21 cellular contexts compared by ENCODE assay signal in the genomic region with DNA sequence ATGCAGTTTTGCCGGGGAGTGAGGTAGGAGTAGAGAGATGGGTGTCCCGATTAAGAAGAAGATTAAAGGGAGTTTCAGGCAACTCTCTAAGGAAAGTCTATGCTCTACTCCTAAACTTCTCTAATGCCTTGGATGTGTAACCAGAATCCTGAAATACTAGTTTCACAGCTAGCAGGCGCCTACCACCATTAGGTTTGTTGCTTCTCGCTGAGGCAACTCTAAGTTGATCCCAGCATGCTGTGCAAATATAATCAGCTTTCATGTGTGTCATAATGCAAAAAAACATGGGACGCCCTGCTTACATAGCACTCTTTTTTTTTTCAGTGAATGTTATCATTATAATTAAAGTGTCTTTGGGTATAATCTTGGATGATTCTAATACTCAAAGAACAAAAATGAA. TPM values are rescaled to one million over a fixed set of nuclear protein-coding genes. Genes with fewer than 3 reads are reported as not detected.
DNase-seq lines count a peak whose midpoint lies in the region; ATAC-seq, FAIRE-seq and TF ChIP-seq lines count a peak whose summit lies in the region.
"Had no signal": no experiment of that assay in that cellular context is flagged by ENCODE, and none has a peak within 500 bp of the region (broad histone marks: within the 10 kb centered on the region; RNA-seq: fewer than 3 reads in every experiment).

No MANE protein-coding gene starts in this region.

- no peak overlapping the region for H3K4me3 Mint-ChIP-seq in activated CD4-positive, alpha-beta T cell treated with anti-CD3 and anti-CD28 coated beads, Interleukin-2, amount 10 ng/mL, durations not matched to agents 24 days and 14 days
- no peak overlapping the region for H3K4me3 Mint-ChIP-seq in activated T-helper 1 cell treated with anti-CD3 and anti-CD28 coated beads, Interleukin-12 subunit alpha, Interleukin-12 subunit beta, Interleukin-2, Interleukin-4 antibody, amounts not matched to agents 30 ng/mL and 10 ng/mL and 1 ng/mL, durations not matched to agents 14 hours and 24 hours and 36 hours
- H3K4me3 Mint-ChIP-seq: CD14-positive monocyte had no signal

- no peaks in the 10 kb centered on the region for H3K27me3 Mint-ChIP-seq in activated CD4-positive, alpha-beta T cell treated with anti-CD3 and anti-CD28 coated beads, Interleukin-2, amount 10 ng/mL, durations not matched to agents 24 days and 14 days
- no peaks in the 10 kb centered on the region for H3K27me3 Mint-ChIP-seq in activated T-helper 1 cell treated with anti-CD3 and anti-CD28 coated beads, Interleukin-12 subunit alpha, Interleukin-12 subunit beta, Interleukin-2, Interleukin-4 antibody, amounts not matched to agents 30 ng/mL and 10 ng/mL and 1 ng/mL, durations not matched to agents 14 hours and 24 hours and 36 hours (ENCODE audit: insufficient read depth)

- H3K27me3 ChIP-seq in esophagus squamous epithelium, result no peaks in the 10 kb centered on the region
- H3K27me3 ChIP-seq in BE2C, result no peaks in the 10 kb centered on the region
- no peaks in the 10 kb centered on the region for H3K27me3 ChIP-seq in gastroesophageal sphincter

- peaks cover 3% of the 10 kb centered on the region for H3K9me3 Mint-ChIP-seq in activated CD4-positive, alpha-beta T cell treated with anti-CD3 and anti-CD28 coated beads, Interleukin-2, amount 10 ng/mL, durations not matched to agents 24 days and 14 days
- H3K9me3 Mint-ChIP-seq in activated T-helper 1 cell treated with anti-CD3 and anti-CD28 coated beads, Interleukin-12 subunit alpha, Interleukin-12 subunit beta, Interleukin-2, Interleukin-4 antibody, amounts not matched to agents 30 ng/mL and 10 ng/mL and 1 ng/mL, durations not matched to agents 14 hours and 24 hours and 36 hours, result peaks cover 1% of the 10 kb centered on the region
- H3K9me3 Mint-ChIP-seq: CD14-positive monocyte, HFFc6 had no signal

- no peak overlapping the region for H3K27ac Mint-ChIP-seq in activated CD4-positive, alpha-beta T cell treated with anti-CD3 and anti-CD28 coated beads, Interleukin-2, amount 10 ng/mL, durations not matched to agents 24 days and 14 days
- H3K27ac Mint-ChIP-seq in activated T-helper 1 cell treated with anti-CD3 and anti-CD28 coated beads, Interleukin-12 subunit alpha, Interleukin-12 subunit beta, Interleukin-2, Interleukin-4 antibody, amounts not matched to agents 30 ng/mL and 10 ng/mL and 1 ng/mL, durations not matched to agents 14 hours and 24 hours and 36 hours, result no peak overlapping the region
- H3K27ac Mint-ChIP-seq: CD14-positive monocyte had no signal

- peak; percentile 61 for FAIRE-seq in GM12891 (lab: Jason Lieb, UNC)
- FAIRE-seq: K562 had no signal

- H3K36me3 ChIP-seq in esophagus squamous epithelium, result no peaks in the 10 kb centered on the region
- no peaks in the 10 kb centered on the region for H3K36me3 ChIP-seq in BE2C
- H3K36me3 ChIP-seq in gastroesophageal sphincter, result no peaks in the 10 kb centered on the region

- TF ChIP-seq CTCF in esophagus squamous epithelium (IDR thresholded peaks at IDR 0.05), result no peak
- TF ChIP-seq CTCF in BE2C (IDR thresholded peaks at IDR 0.05; ENCODE audit: low read depth, low read length), result no peak
- TF ChIP-seq CTCF in gastroesophageal sphincter (IDR thresholded peaks at IDR 0.05), result no peak

- WGBS in esophagus squamous epithelium, 2 donors, result 50 to 69% methylated on average over 5 of the region's 5 CpGs
- WGBS in gastroesophageal sphincter (ENCODE audit: low coverage in 1 of 2), 2 donors, result 75 to 87% methylated on average over 3 to 5 of the region's 5 CpGs

- peaks cover 11% of the 10 kb centered on the region for H3K4me1 Mint-ChIP-seq in activated CD4-positive, alpha-beta T cell treated with anti-CD3 and anti-CD28 coated beads, Interleukin-2, amount 10 ng/mL, durations not matched to agents 24 days and 14 days
- H3K4me1 Mint-ChIP-seq in activated T-helper 1 cell treated with anti-CD3 and anti-CD28 coated beads, Interleukin-12 subunit alpha, Interleukin-12 subunit beta, Interleukin-2, Interleukin-4 antibody, amounts not matched to agents 30 ng/mL and 10 ng/mL and 1 ng/mL, durations not matched to agents 14 hours and 24 hours and 36 hours (ENCODE audit: low read depth), result peaks cover 3% of the 10 kb centered on the region
- H3K4me1 Mint-ChIP-seq: CD14-positive monocyte had no signal

- no peaks in the 10 kb centered on the region for H3K9me3 ChIP-seq in esophagus squamous epithelium
- no peaks in the 10 kb centered on the region for H3K9me3 ChIP-seq in BE2C
- no peaks in the 10 kb centered on the region for H3K9me3 ChIP-seq in gastroesophageal sphincter

- intact Hi-C loops in activated CD4-positive, alpha-beta T cell treated with anti-CD3 and anti-CD28 coated beads, Interleukin-2, amount 10 ng/mL, durations not matched to agents 24 days and 14 days (cut with micrococcal nuclease), result no loop called here
- intact Hi-C loops in esophagus squamous epithelium (cut with DNase I), result no loop called here
- intact Hi-C loops in activated T-helper 1 cell treated with anti-CD3 and anti-CD28 coated beads, Interleukin-12 subunit alpha, Interleukin-12 subunit beta, Interleukin-2, Interleukin-4 antibody, amounts not matched to agents 30 ng/mL and 10 ng/mL and 1 ng/mL, durations not matched to agents 14 hours and 24 hours and 36 hours (cut with micrococcal nuclease), result no loop called here

- peaks cover 1% of the 10 kb centered on the region for H3K36me3 Mint-ChIP-seq in activated CD4-positive, alpha-beta T cell treated with anti-CD3 and anti-CD28 coated beads, Interleukin-2, amount 10 ng/mL, durations not matched to agents 24 days and 14 days (ENCODE audit: low read depth)
- peaks cover 1% of the 10 kb centered on the region for H3K36me3 Mint-ChIP-seq in activated T-helper 1 cell treated with anti-CD3 and anti-CD28 coated beads, Interleukin-12 subunit alpha, Interleukin-12 subunit beta, Interleukin-2, Interleukin-4 antibody, amounts not matched to agents 30 ng/mL and 10 ng/mL and 1 ng/mL, durations not matched to agents 14 hours and 24 hours and 36 hours (ENCODE audit: low read depth)
- H3K36me3 Mint-ChIP-seq: CD14-positive monocyte had no signal

- no peak for ATAC-seq in gastroesophageal sphincter
- ATAC-seq: K562 had no signal

- H3K4me3 ChIP-seq in esophagus squamous epithelium, result no peak overlapping the region
- no peak overlapping the region for H3K4me3 ChIP-seq in skin epidermis
- no peak overlapping the region for H3K4me3 ChIP-seq in BE2C (ENCODE audit: low read depth, low read length)
- H3K4me3 ChIP-seq in gastroesophageal sphincter, result no peak overlapping the region
- H3K4me3 ChIP-seq: K562 had no signal

- DNase-seq in activated CD4-positive, alpha-beta T cell treated with anti-CD3 and anti-CD28 coated beads, Interleukin-2, amount 10 ng/mL, durations not matched to agents 24 days and 14 days, result peak; percentile 40
- DNase-seq in activated CD4-positive, alpha-beta T cell treated with anti-CD3 and anti-CD28 coated beads for 48 hours, result no peak
- no peak for DNase-seq in GM12891 (ENCODE audit: insufficient read length, low spot score)
- DNase-seq in esophagus squamous epithelium (lab: John Stamatoyannopoulos, UW), result no peak
- no peak for DNase-seq in BE2C
- no peak for DNase-seq in activated T-helper 1 cell treated with anti-CD3 and anti-CD28 coated beads, Interleukin-12 subunit alpha, Interleukin-12 subunit beta, Interleukin-2, Interleukin-4 antibody, amounts not matched to agents 30 ng/mL and 10 ng/mL and 1 ng/mL, durations not matched to agents 14 hours and 24 hours and 36 hours (ENCODE audit: low spot score)
- DNase-seq: Calu3, DMS79 treated with DMSO at 0.1 percent for 48 hours, GF-D8, GOT3, HFFc6, NCI-H1048, NCI-H146, NCI-H2081 treated with DMSO at 0.1 percent for 48 hours, NCI-H2227 treated with DMSO at 0.1 percent for 48 hours, NCI-H524 treated with DMSO at 0.1 percent for 48 hours had no signal

- TF ChIP-seq POLR2A in GM12891 (IDR thresholded peaks at IDR 0.05; ENCODE audit: low read depth, low read length) (no peak), esophagus squamous epithelium (IDR thresholded peaks at IDR 0.05) (no peak), gastroesophageal sphincter (IDR thresholded peaks at IDR 0.05) (no peak)

- TF ChIP-seq EP300 in gastroesophageal sphincter (IDR thresholded peaks at IDR 0.05), result no peak

- H3K27ac ChIP-seq in esophagus squamous epithelium, result peak overlapping the region in 3 of 4 donors; percentile 43 to 69 (median 58)
- peak overlapping the region in 13 of 21 experiments; percentile 3 to 68 (median 56) for H3K27ac ChIP-seq in skin epidermis
- H3K27ac ChIP-seq in gastroesophageal sphincter, result peak overlapping the region in 2 of 4 donors; percentile 32 to 52
- H3K27ac ChIP-seq: HL-60 had no signal

- H3K4me1 ChIP-seq in esophagus squamous epithelium, result peaks cover 0 to 32% (median 4%) of the 10 kb centered on the region in 3 donors
- H3K4me1 ChIP-seq in BE2C, result peaks cover 11% of the 10 kb centered on the region
- H3K4me1 ChIP-seq in gastroesophageal sphincter, result no peaks in the 10 kb centered on the region

TF ChIP-seq in GM12891, 5 proteins besides CTCF, POLR2A, EP300 and RAD21:
- TF ChIP-seq POLR2AphosphoS5 (IDR thresholded peaks at IDR 0.05; ENCODE audit: low read depth, low read length), result no peak
- TF ChIP-seq PAX5 (IDR thresholded peaks at IDR 0.05; ENCODE audit: insufficient read depth, low read length, severe bottlenecking), result no peak
- TF ChIP-seq SPI1 (IDR thresholded peaks at IDR 0.05; ENCODE audit: low read depth, low read length), result no peak
- no peak for TF ChIP-seq POU2F2 (IDR thresholded peaks at IDR 0.05; ENCODE audit: low read depth, low read length)
- TF ChIP-seq TAF1 (IDR thresholded peaks at IDR 0.05; ENCODE audit: low read depth, low read length), result no peak
TF ChIP-seq in GM12891: peak in this region for 0.

RNA-seq across cellular contexts. Expression of a gene that starts 50.4 kb away (rescaled TPM):
- total RNA-seq in activated CD4-positive, alpha-beta T cell treated with anti-CD3 and anti-CD28 coated beads, Interleukin-2, amount 10 ng/mL, durations not matched to agents 24 days and 14 days, result 77.5 and 80.2 TPM in 2 replicates
- 16.0 TPM for polyA plus RNA-seq in GM12891 (2012; ENCODE audit: low read depth, missing spikeins)
- total RNA-seq in esophagus squamous epithelium (10 to 100 TPM; 21.8 to 48.1 (median 45.8) TPM), gastroesophageal sphincter (10 to 100 TPM; 27.4 to 48.1 (median 31.8) TPM)
- 30.0 TPM for polyA plus RNA-seq in BE2C (2012; ENCODE audit: insufficient read depth, insufficient read length, low read depth)
- total RNA-seq in activated T-helper 1 cell treated with anti-CD3 and anti-CD28 coated beads, Interleukin-12 subunit alpha, Interleukin-12 subunit beta, Interleukin-2, Interleukin-4 antibody, amounts not matched to agents 30 ng/mL and 10 ng/mL and 1 ng/mL, durations not matched to agents 14 hours and 24 hours and 36 hours, result 103 and 114 TPM in 2 replicates
